ENCODE assay signal across 20 cellular contexts in genomic region chr16:66850115-66850815, GRCh38. TPM values are rescaled to one million over a fixed set of nuclear protein-coding genes. Genes with fewer than 3 reads are reported as not detected.
"Had no signal": no experiment of that assay in that cellular context is flagged by ENCODE, and none has a peak within 500 bp of the region (broad histone marks: within the 10 kb centered on the region; RNA-seq: fewer than 3 reads in every experiment).

No MANE protein-coding gene starts in this region.

- H3K4me1 ChIP-seq: neural progenitor cell, pancreas, thyroid gland, uterus had no signal

- H3K36me3 Mint-ChIP-seq: activated naive CD8-positive, alpha-beta T cell; brain; neural progenitor cell had no signal

- H3K4me3 Mint-ChIP-seq: activated CD8-positive, alpha-beta T cell treated with anti-CD3 and anti-CD28 coated beads for 36 hours; activated naive CD8-positive, alpha-beta T cell; activated T-helper 17 cell treated with anti-CD3 and anti-CD28 coated beads, Interleukin-2, amount 50 U/mL, for 72 hours; brain; central memory CD8-positive, alpha-beta T cell; neural progenitor cell had no signal

- H3K4me3 ChIP-seq: neural progenitor cell, pancreas, thyroid gland, uterus had no signal

- H3K4me1 Mint-ChIP-seq: activated T-helper 17 cell treated with anti-CD3 and anti-CD28 coated beads, Interleukin-2, amount 50 U/mL, for 72 hours; central memory CD8-positive, alpha-beta T cell had no signal

- H3K36me3 ChIP-seq: neural progenitor cell, pancreas, thyroid gland, uterus had no signal

- H3K27ac ChIP-seq: neural progenitor cell, pancreas, thyroid gland, uterus, VCaP had no signal

- DNase-seq: activated CD4-positive, alpha-beta T cell treated with anti-CD3 and anti-CD28 coated beads for 4 hours; activated CD8-positive, alpha-beta T cell treated with anti-CD3 and anti-CD28 coated beads for 36 hours; erythroblast; hippocampal formation; kidney glomerular epithelial cell; retina; stimulated activated CD4-positive, alpha-beta T cell treated with anti-CD3 and anti-CD28 coated beads, Interleukin-15, amount 100 ng/mL, for 24 hours; stimulated activated CD4-positive, alpha-beta T cell treated with anti-CD3 and anti-CD28 coated beads, Interleukin-4, amount 100 ng/mL, for 4 hours; T1000; thyroid gland; uterus had no signal

- H2AFZ ChIP-seq: neural progenitor cell had no signal

- H3K9me3 ChIP-seq: pancreas, thyroid gland, uterus had no signal

- H3K9ac ChIP-seq: neural progenitor cell had no signal

- FAIRE-seq: pancreas had no signal

- H3K27me3 ChIP-seq: pancreas had no signal

- ATAC-seq: activated CD8-positive, alpha-beta T cell treated with anti-CD3 and anti-CD28 coated beads for 36 hours; activated T-helper 17 cell treated with anti-CD3 and anti-CD28 coated beads, Interleukin-2, amount 50 U/mL, for 72 hours; pancreas had no signal

- H3K9me3 Mint-ChIP-seq: activated CD8-positive, alpha-beta T cell treated with anti-CD3 and anti-CD28 coated beads for 36 hours; activated T-helper 17 cell treated with anti-CD3 and anti-CD28 coated beads, Interleukin-2, amount 50 U/mL, for 72 hours; brain; central memory CD8-positive, alpha-beta T cell; neural progenitor cell had no signal

- H3K27ac Mint-ChIP-seq: activated CD8-positive, alpha-beta T cell treated with anti-CD3 and anti-CD28 coated beads for 36 hours; activated naive CD8-positive, alpha-beta T cell; activated T-helper 17 cell treated with anti-CD3 and anti-CD28 coated beads, Interleukin-2, amount 50 U/mL, for 72 hours; brain; neural progenitor cell had no signal

- H3K4me2 ChIP-seq: neural progenitor cell had no signal

RNA-seq across cellular contexts. Expression of gene CA7, which starts 6.1 kb away (rescaled TPM):
- total RNA-seq: activated T-helper 17 cell treated with anti-CD3 and anti-CD28 coated beads, Interleukin-2, amount 50 U/mL, for 72 hours; glomerular endothelial cell; lower leg skin; pancreas; uterus had no signal
- polyA plus RNA-seq: pancreas had no signal

RNA-seq across cellular contexts. Expression of gene TERB1, which starts 48.9 kb away (rescaled TPM):
- total RNA-seq: glomerular endothelial cell, pancreas had no signal
- polyA plus RNA-seq: pancreas had no signal
